In genomic region chr17:50916708-50917417, GRCh38 we compare ENCODE assay signal across 1 cellular context.
TF ChIP-seq lines count a peak whose summit lies in the region.

No MANE protein-coding gene starts in this region.

TF ChIP-seq in IMR-90, 13 proteins besides CTCF, POLR2A, EP300 and RAD21 (continued from another document):
- no peak for TF ChIP-seq MAZ (IDR thresholded peaks at IDR 0.05; ENCODE audit: borderline replicate concordance, low read depth, low read length)
- no peak for TF ChIP-seq MXI1 (IDR thresholded peaks at IDR 0.05; ENCODE audit: borderline replicate concordance, low read depth, low read length)
- TF ChIP-seq USF2 (IDR thresholded peaks at IDR 0.05; ENCODE audit: low read depth, low read length): no peak
- no peak for TF ChIP-seq CHD1 (IDR thresholded peaks at IDR 0.05; ENCODE audit: low read depth, low read length)
- TF ChIP-seq BHLHE40 (IDR thresholded peaks at IDR 0.05; ENCODE audit: low read depth, low read length): no peak
- TF ChIP-seq RCOR1 (IDR thresholded peaks at IDR 0.05; ENCODE audit: insufficient replicate concordance, low read length): no peak
- TF ChIP-seq MAFK (IDR thresholded peaks at IDR 0.05; ENCODE audit: low read depth, low read length): no peak
- no peak for TF ChIP-seq CEBPB (IDR thresholded peaks at IDR 0.05; ENCODE audit: low read depth, low read length)
